17 cellular contexts compared by ENCODE assay signal in the genomic region with DNA sequence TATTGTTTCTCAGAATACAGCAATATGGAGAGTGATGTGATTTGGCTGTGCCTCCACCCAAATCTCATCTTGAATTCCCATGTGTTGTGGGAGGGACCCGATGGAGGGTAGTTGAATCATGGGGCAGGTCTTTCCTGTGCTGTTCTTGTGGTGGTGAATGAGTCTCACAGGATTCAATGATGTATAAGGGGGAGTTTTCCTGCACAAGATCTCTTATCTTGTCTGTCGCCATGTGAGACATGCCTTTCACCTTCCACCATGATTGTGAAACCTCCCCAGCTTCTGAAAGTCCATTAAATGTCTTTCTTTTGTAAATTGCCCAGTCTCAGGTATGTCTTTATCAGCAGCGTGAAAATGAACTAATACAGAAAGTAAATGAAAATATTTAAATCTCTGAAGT.
"Had no signal": no experiment of that assay in that cellular context is flagged by ENCODE, and none has a peak within 500 bp of the region (broad histone marks: within the 10 kb centered on the region; RNA-seq: fewer than 3 reads in every experiment).

No MANE protein-coding gene starts in this region.

- ATAC-seq: gastroesophageal sphincter, pancreas, right cardiac atrium had no signal

- H3K27me3 Mint-ChIP-seq: progenitor cell of endocrine pancreas had no signal

- H3K9me3 Mint-ChIP-seq: nephron had no signal

- H3K4me1 Mint-ChIP-seq: nephron had no signal

- H3K4me3 Mint-ChIP-seq: nephron had no signal

- DNase-seq: effector memory CD4-positive, alpha-beta T cell; foreskin fibroblast; glutamatergic neuron; left ventricle myocardium inferior; mesenchymal stem cell; midbrain; occipital lobe; pancreas; right cardiac atrium; small intestine; stimulated activated CD4-positive, alpha-beta T cell treated with anti-CD3 and anti-CD28 coated beads, Interleukin-12 subunit alpha, Interleukin-12 subunit beta, amount 100 ng/mL, for 4 hours; stimulated activated naive CD4-positive, alpha-beta T cell; upper lobe of left lung; uterus had no signal

- H3K27ac Mint-ChIP-seq: nephron, progenitor cell of endocrine pancreas had no signal
